ENCODE assay signal across 30 cellular contexts in the genomic region with DNA sequence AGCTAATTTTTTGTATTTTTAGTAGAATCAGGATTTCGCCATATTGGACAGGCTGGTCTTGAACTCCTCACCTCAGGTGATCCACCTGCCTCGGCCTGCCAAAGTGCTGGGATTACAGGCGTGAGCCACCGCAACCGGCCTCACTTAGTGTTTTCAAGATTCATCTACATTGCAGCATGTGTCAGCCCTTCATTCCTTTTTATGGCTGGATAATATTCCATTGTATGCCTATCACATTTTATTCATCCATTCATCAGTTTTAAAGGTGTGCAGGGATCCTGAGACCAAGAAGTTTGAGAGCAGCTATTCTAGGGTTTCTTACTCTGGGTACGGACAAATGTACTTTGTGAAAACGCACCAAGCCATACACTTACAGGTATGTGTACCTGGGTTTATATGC.
"Had no signal": no experiment of that assay in that cellular context is flagged by ENCODE, and none has a peak within 500 bp of the region (broad histone marks: within the 10 kb centered on the region; RNA-seq: fewer than 3 reads in every experiment).

No MANE protein-coding gene starts in this region.

- H3K4me1 ChIP-seq: adrenal gland, body of pancreas, breast epithelium had no signal

- H3K27ac ChIP-seq: adrenal gland, body of pancreas, brain microvascular endothelial cell, breast epithelium, VCaP had no signal

- H3K4me3 ChIP-seq: adrenal gland, body of pancreas, breast epithelium had no signal

- H3K27me3 ChIP-seq: adrenal gland, body of pancreas, brain microvascular endothelial cell, breast epithelium had no signal

- DNase-seq: activated B cell treated with CpG ODN at 0.5 μM for 24 hours; activated CD4-positive, alpha-beta memory T cell treated with anti-CD3 and anti-CD28 coated beads for 36 hours; activated CD4-positive, alpha-beta T cell treated with anti-CD3 and anti-CD28 coated beads for 4 hours; activated CD4-positive, alpha-beta T cell treated with anti-CD3 and anti-CD28 coated beads, Interleukin-2, amount 10 ng/mL, durations not matched to agents 24 days and 14 days; activated CD4-positive, alpha-beta T cell treated with anti-CD3 and anti-CD28 coated beads, Interleukin-2, amount 50 U/mL, for 1 hour; activated CD4-positive, alpha-beta T cell treated with anti-CD3 and anti-CD28 coated beads, Interleukin-2, amount 50 U/mL, for 4 hours; activated CD4-positive, CD25-positive, alpha-beta regulatory T cell treated with anti-CD3 and anti-CD28 coated beads, Interleukin-2, amount 50 U/mL, for 72 hours; activated CD8-positive, alpha-beta memory T cell treated with anti-CD3 and anti-CD28 coated beads, Interleukin-2, amount 50 U/mL, for 4 hours; activated CD8-positive, alpha-beta T cell treated with anti-CD3 and anti-CD28 coated beads for 36 hours; activated effector memory CD4-positive, alpha-beta T cell treated with anti-CD3 and anti-CD28 coated beads, Interleukin-2, amount 50 U/mL, for 16 hours; activated gamma-delta T cell treated with Interleukin-2 at 50 U/mL for 16 hours; activated naive CD4-positive, alpha-beta T cell; activated naive CD4-positive, alpha-beta T cell treated with anti-CD3 and anti-CD28 coated beads for 36 hours; activated naive CD4-positive, alpha-beta T cell treated with anti-CD3 and anti-CD28 coated beads, Interleukin-2, amount 50 U/mL, for 16 hours; activated naive CD8-positive, alpha-beta T cell treated with anti-CD3 and anti-CD28 coated beads for 36 hours; activated T-cell treated with anti-CD3 and anti-CD28 coated beads for 4 hours; activated T-cell treated with anti-CD3 and anti-CD28 coated beads, Interleukin-2, amount 50 U/mL, for 1 hour; activated T-cell treated with anti-CD3 and anti-CD28 coated beads, Interleukin-2, amount 50 U/mL, for 4 hours; activated T-cell treated with anti-CD3 and anti-CD28 coated beads, Interleukin-2, amount 50 U/mL, for 72 hours; adrenal gland; amniotic stem cell; aorta; body of pancreas; brain microvascular endothelial cell; central memory CD4-positive, alpha-beta T cell; T-helper 1 cell; T-helper 2 cell; T-helper 9 cell had no signal

- H3K36me3 ChIP-seq: brain microvascular endothelial cell, breast epithelium had no signal

- H3K9me3 ChIP-seq: adrenal gland, body of pancreas, breast epithelium had no signal
